Comparison of ENCODE assay signal across 22 cellular contexts in genomic region chr10:78772986-78773530, GRCh38.
DNase-seq lines count a peak whose midpoint lies in the region; ATAC-seq, FAIRE-seq and TF ChIP-seq lines count a peak whose summit lies in the region.
"Had no signal": no experiment of that assay in that cellular context is flagged by ENCODE, and none has a peak within 500 bp of the region (broad histone marks: within the 10 kb centered on the region; RNA-seq: fewer than 3 reads in every experiment).

No MANE protein-coding gene starts in this region.

- no peaks in the 10 kb centered on the region for H3K79me2 ChIP-seq in osteoblast (ENCODE audit: insufficient read depth, low read length)

- H4K20me1 ChIP-seq in osteoblast (ENCODE audit: insufficient read depth, low read length): no peaks in the 10 kb centered on the region

- no peaks in the 10 kb centered on the region for H3K79me1 ChIP-seq in mesenchymal stem cell (replicated peaks; ENCODE audit: low read length, poor library complexity, severe bottlenecking)

- H2BK15ac ChIP-seq in mesenchymal stem cell (ENCODE audit: low read depth, poor library complexity, severe bottlenecking): no peak overlapping the region

- peak overlapping the region; percentile 47 for H4K91ac ChIP-seq in mesenchymal stem cell (ENCODE audit: low read length)

- H3K27me3 ChIP-seq in mesenchymal stem cell (ENCODE audit: control insufficient read depth in 1 of 2, insufficient read depth in 1 of 2, low read length in 2 of 2) (peaks cover 0 to 4% of the 10 kb centered on the region in 2 experiments), osteoblast (ENCODE audit: insufficient read depth, low read length) (peaks cover 7% of the 10 kb centered on the region), uterus (no peaks in the 10 kb centered on the region), small intestine (ENCODE audit: control insufficient read depth in 2 of 2, insufficient read depth in 2 of 2, low read length in 2 of 2) (no peaks in the 10 kb centered on the region)

- intact Hi-C loops in uterus (cut with DNase I; ENCODE audit: low total_unique reads): no loop called here

- no peak overlapping the region for H3K4me3 Mint-ChIP-seq in stimulated activated effector memory CD8-positive, alpha-beta T cell treated with anti-CD3 and anti-CD28 coated beads, Interleukin-12 subunit alpha, Interleukin-12 subunit beta, amount 100 ng/mL, for 72 hours

- 95% methylated on average over 12 of the region's 12 CpGs for WGBS in mesenchymal stem cell
- WGBS in small intestine, 3 donors: 86 to 93% (median 87%) methylated on average over 12 of the region's 12 CpGs

- H2BK12ac ChIP-seq in mesenchymal stem cell (ENCODE audit: low read length in 2 of 2): no peak overlapping the region

- H3K4me3 ChIP-seq in mesenchymal stem cell (ENCODE audit: insufficient read depth in 1 of 2, low read depth in 1 of 2, low read length in 2 of 2): no peak overlapping the region
- H3K4me3 ChIP-seq in osteoblast (ENCODE audit: insufficient read depth, low read length): no peak overlapping the region
- no peak overlapping the region for H3K4me3 ChIP-seq in uterus
- no peak overlapping the region for H3K4me3 ChIP-seq in small intestine (ENCODE audit: low read depth in 1 of 2, low read length in 2 of 2)
- H3K4me3 ChIP-seq: PC-9 had no signal

- H2BK120ac ChIP-seq in mesenchymal stem cell (ENCODE audit: low read depth, low read length): no peak overlapping the region

- H3K23ac ChIP-seq in mesenchymal stem cell (ENCODE audit: low read length in 2 of 2): no peak overlapping the region

- no peak overlapping the region for H3K4ac ChIP-seq in mesenchymal stem cell (ENCODE audit: low read depth in 1 of 2, low read length in 2 of 2)

- no peak for TF ChIP-seq CTCF in osteoblast (IDR thresholded peaks at IDR 0.05; ENCODE audit: extremely low read depth, low read depth, low read length)
- no peak for TF ChIP-seq CTCF in uterus (IDR thresholded peaks at IDR 0.05)

- no peak for TF ChIP-seq POLR2A in uterus (IDR thresholded peaks at IDR 0.05)

- H3K9ac ChIP-seq in mesenchymal stem cell (ENCODE audit: low read length): no peak overlapping the region

- H3K9me3 ChIP-seq in mesenchymal stem cell (ENCODE audit: control insufficient read depth, low read length) (no peaks in the 10 kb centered on the region), osteoblast (ENCODE audit: low read depth, low read length) (no peaks in the 10 kb centered on the region), uterus (no peaks in the 10 kb centered on the region), small intestine (ENCODE audit: control insufficient read depth, low read depth) (no peaks in the 10 kb centered on the region)

- H4K8ac ChIP-seq in mesenchymal stem cell (ENCODE audit: low read length): no peak overlapping the region

- no peak overlapping the region for H2BK5ac ChIP-seq in mesenchymal stem cell (ENCODE audit: low read depth, low read length, poor library complexity, severe bottlenecking)

- no peak overlapping the region for H3K18ac ChIP-seq in mesenchymal stem cell (ENCODE audit: low read depth in 1 of 2, low read length in 2 of 2)

- H3K36me3 Mint-ChIP-seq in stimulated activated effector memory CD8-positive, alpha-beta T cell treated with anti-CD3 and anti-CD28 coated beads, Interleukin-12 subunit alpha, Interleukin-12 subunit beta, amount 100 ng/mL, for 72 hours: no peaks in the 10 kb centered on the region

- H3K4me2 ChIP-seq in mesenchymal stem cell (ENCODE audit: low read length, poor library complexity, severe bottlenecking): no peak overlapping the region
- H3K4me2 ChIP-seq in osteoblast (ENCODE audit: insufficient read depth, low read length): no peak overlapping the region
- H3K4me2 ChIP-seq: PC-9 had no signal

- no peak overlapping the region for H2AFZ ChIP-seq in mesenchymal stem cell (ENCODE audit: low read depth, low read length)
- no peak overlapping the region for H2AFZ ChIP-seq in osteoblast (ENCODE audit: low read length)
- H2AFZ ChIP-seq: PC-9 had no signal

- H3K9me3 Mint-ChIP-seq in stimulated activated effector memory CD8-positive, alpha-beta T cell treated with anti-CD3 and anti-CD28 coated beads, Interleukin-12 subunit alpha, Interleukin-12 subunit beta, amount 100 ng/mL, for 72 hours: no peaks in the 10 kb centered on the region

- no peak for ATAC-seq in stimulated activated effector memory CD8-positive, alpha-beta T cell treated with anti-CD3 and anti-CD28 coated beads, Interleukin-12 subunit alpha, Interleukin-12 subunit beta, amount 100 ng/mL, for 72 hours
- ATAC-seq in GM18502 (IDR thresholded peaks at IDR 0.05; ENCODE audit: poor library complexity, unreplicated experiment): no peak

- no peak overlapping the region for H3K27ac Mint-ChIP-seq in stimulated activated effector memory CD8-positive, alpha-beta T cell treated with anti-CD3 and anti-CD28 coated beads, Interleukin-12 subunit alpha, Interleukin-12 subunit beta, amount 100 ng/mL, for 72 hours

- no peaks in the 10 kb centered on the region for H3K4me1 Mint-ChIP-seq in stimulated activated effector memory CD8-positive, alpha-beta T cell treated with anti-CD3 and anti-CD28 coated beads, Interleukin-12 subunit alpha, Interleukin-12 subunit beta, amount 100 ng/mL, for 72 hours

- no peak overlapping the region for H3K14ac ChIP-seq in mesenchymal stem cell (ENCODE audit: low read length in 2 of 2)

- H3K36me3 ChIP-seq in mesenchymal stem cell (ENCODE audit: control insufficient read depth in 1 of 2, insufficient read depth in 2 of 2, low read depth in 1 of 2, low read length in 2 of 2): no peaks in the 10 kb centered on the region
- H3K36me3 ChIP-seq in osteoblast (ENCODE audit: insufficient read depth, low read length): no peaks in the 10 kb centered on the region
- H3K36me3 ChIP-seq in uterus: no peaks in the 10 kb centered on the region
- no peaks in the 10 kb centered on the region for H3K36me3 ChIP-seq in small intestine (ENCODE audit: control insufficient read depth in 2 of 2, insufficient read depth in 2 of 2, low read length in 2 of 2)

- H3K27ac ChIP-seq in mesenchymal stem cell (ENCODE audit: low read length, poor library complexity, severe bottlenecking): no peak overlapping the region
- no peak overlapping the region for H3K27ac ChIP-seq in osteoblast (ENCODE audit: low read depth, low read length)
- H3K27ac ChIP-seq in uterus: peak overlapping the region; percentile 79 to 93
- no peak overlapping the region for H3K27ac ChIP-seq in small intestine (ENCODE audit: low read depth in 1 of 2, low read length in 1 of 2)
- H3K27ac ChIP-seq: PC-9 had no signal

- no peak for FAIRE-seq in small intestine (lab: Jason Lieb, UNC)
- FAIRE-seq: GM12892 had no signal

- peak; percentile 42 for DNase-seq in activated CD8-positive, alpha-beta memory T cell treated with anti-CD3 and anti-CD28 coated beads for 24 hours
- DNase-seq in activated CD8-positive, alpha-beta memory T cell treated with anti-CD3 and anti-CD28 coated beads, Interleukin-2, amount 50 U/mL, for 48 hours: no peak
- DNase-seq in mesenchymal stem cell (no peak), osteoblast (ENCODE audit: insufficient read length, low spot score, missing footprints) (peak; percentile 51), uterus (peak in 1 of 2 donors; percentile 12), small intestine (no peak)
- no peak for DNase-seq in stimulated activated effector memory CD8-positive, alpha-beta T cell treated with anti-CD3 and anti-CD28 coated beads, Interleukin-12 subunit alpha, Interleukin-12 subunit beta, amount 100 ng/mL, for 72 hours (ENCODE audit: low spot score in 2 of 2)
- DNase-seq: 8988T, ACHN, Calu3, DND-41, H7, Karpas-422, NCI-H1092 treated with DMSO at 0.1 percent for 48 hours, NCI-H1436, NCI-H187 treated with DMSO at 0.1 percent for 48 hours, NCI-H524 treated with DMSO at 0.1 percent for 48 hours, NCI-H774, PC-9, SHP77 had no signal

- H2AK5ac ChIP-seq in mesenchymal stem cell (ENCODE audit: low read length, severe bottlenecking): peak overlapping the region; percentile 79

- H3K4me1 ChIP-seq in mesenchymal stem cell (ENCODE audit: control insufficient read depth, insufficient read depth, low read depth, low read length): peaks cover 52% of the 10 kb centered on the region
- H3K4me1 ChIP-seq in osteoblast (ENCODE audit: insufficient read depth, low read length): no peaks in the 10 kb centered on the region
- peaks cover 2 to 9% of the 10 kb centered on the region in 2 donors for H3K4me1 ChIP-seq in uterus
- peaks cover 0 to 2% of the 10 kb centered on the region in 2 donors for H3K4me1 ChIP-seq in small intestine (ENCODE audit: control insufficient read depth in 2 of 2, insufficient read depth in 1 of 2, low read depth in 1 of 2, low read length in 1 of 2)

Comparison
In these comparisons a context has a peak if more than half of its experiments do, and no peak if none do; other contexts are left out.
1. DNase-seq: peak in activated CD8-positive, alpha-beta memory T cell treated with anti-CD3 and anti-CD28 coated beads for 24 hours (single experiment) and osteoblast (single experiment); none in activated CD8-positive, alpha-beta memory T cell treated with anti-CD3 and anti-CD28 coated beads, Interleukin-2, amount 50 U/mL, for 48 hours (single experiment), mesenchymal stem cell (single experiment), stimulated activated effector memory CD8-positive, alpha-beta T cell treated with anti-CD3 and anti-CD28 coated beads, Interleukin-12 subunit alpha, Interleukin-12 subunit beta, amount 100 ng/mL, for 72 hours (0 of 2) and small intestine (single experiment).
2. H3K27ac ChIP-seq: peak in uterus (2 of 2); none in mesenchymal stem cell (single experiment), osteoblast (single experiment) and small intestine (0 of 2).